In the genomic region with DNA sequence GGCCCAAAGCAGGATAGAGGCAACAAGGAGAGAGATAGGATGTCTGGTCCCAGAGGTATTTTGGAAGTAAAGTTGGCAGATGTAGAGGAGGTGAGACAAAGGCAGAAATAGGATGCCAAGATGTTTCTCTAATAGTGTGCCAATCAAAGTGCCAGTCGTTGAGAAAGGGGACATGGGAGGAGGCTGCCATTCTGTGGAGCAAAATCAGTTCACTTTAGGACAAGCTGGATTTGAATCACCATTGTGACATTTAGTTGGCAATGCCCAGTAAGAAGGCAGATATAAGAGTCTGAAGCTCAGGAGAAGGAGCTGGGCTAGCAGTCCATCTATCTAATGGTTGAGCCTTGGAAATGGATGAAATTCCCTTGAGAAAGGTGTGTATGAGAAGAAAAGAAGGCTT, we compare ENCODE assay signal across 23 cellular contexts. TPM values are rescaled to one million over a fixed set of nuclear protein-coding genes. Genes with fewer than 3 reads are reported as not detected.
DNase-seq lines count a peak whose midpoint lies in the region; ATAC-seq and TF ChIP-seq lines count a peak whose summit lies in the region.
"Had no signal": no experiment of that assay in that cellular context is flagged by ENCODE, and none has a peak within 500 bp of the region (broad histone marks: within the 10 kb centered on the region; RNA-seq: fewer than 3 reads in every experiment).

No MANE protein-coding gene starts in this region.

- H3K27me3 Mint-ChIP-seq in natural killer cell (ENCODE audit: low read depth in 2 of 2) (no peaks in the 10 kb centered on the region), immature natural killer cell (ENCODE audit: low read depth in 3 of 3) (peaks cover 0 to 1% (median 0%) of the 10 kb centered on the region in 3 donors)
- H3K27me3 Mint-ChIP-seq in natural killer cell treated with Interleukin-12 subunit alpha and Interleukin-12 subunit beta and Interleukin-15 and Interleukin-18, amount 100 ng/mL, for 72 hours: no peaks in the 10 kb centered on the region
- peaks cover 7% of the 10 kb centered on the region for H3K27me3 Mint-ChIP-seq in activated T-cell treated with anti-CD3 and anti-CD28 coated beads, Interleukin-2, amount 50 U/mL, for 72 hours (ENCODE audit: low read depth)
- H3K27me3 Mint-ChIP-seq: CD4-positive, alpha-beta T cell; CD8-positive, alpha-beta memory T cell had no signal

- H3K4me3 Mint-ChIP-seq in natural killer cell (no peak overlapping the region), immature natural killer cell (no peak overlapping the region)
- H3K4me3 Mint-ChIP-seq in natural killer cell treated with Interleukin-12 subunit alpha and Interleukin-12 subunit beta and Interleukin-15 and Interleukin-18, amount 100 ng/mL, for 72 hours: no peak overlapping the region
- H3K4me3 Mint-ChIP-seq in activated T-cell treated with anti-CD3 and anti-CD28 coated beads, Interleukin-2, amount 50 U/mL, for 72 hours: no peak overlapping the region
- H3K4me3 Mint-ChIP-seq: CD14-positive monocyte; CD4-positive, alpha-beta T cell; CD8-positive, alpha-beta memory T cell had no signal

- H3K36me3 Mint-ChIP-seq in natural killer cell (peaks cover 17% of the 10 kb centered on the region), immature natural killer cell (peaks cover 53 to 75% (median 65%) of the 10 kb centered on the region in 3 donors)
- peaks cover 14% of the 10 kb centered on the region for H3K36me3 Mint-ChIP-seq in natural killer cell treated with Interleukin-12 subunit alpha and Interleukin-12 subunit beta and Interleukin-15 and Interleukin-18, amount 100 ng/mL, for 72 hours
- no peaks in the 10 kb centered on the region for H3K36me3 Mint-ChIP-seq in activated T-cell treated with anti-CD3 and anti-CD28 coated beads, Interleukin-2, amount 50 U/mL, for 72 hours (ENCODE audit: insufficient read depth in 2 of 2)

- H4K8ac ChIP-seq in mesenchymal stem cell (ENCODE audit: low read length): no peak overlapping the region

- H3K4me2 ChIP-seq in mesenchymal stem cell (ENCODE audit: low read length, poor library complexity, severe bottlenecking): no peak overlapping the region
- H3K4me2 ChIP-seq: A549 had no signal

- no peak overlapping the region for H2BK120ac ChIP-seq in mesenchymal stem cell (ENCODE audit: low read depth, low read length)

- no peak overlapping the region for H3K18ac ChIP-seq in mesenchymal stem cell (ENCODE audit: low read depth in 1 of 2, low read length in 2 of 2)

- H4K91ac ChIP-seq in mesenchymal stem cell (ENCODE audit: low read length): no peak overlapping the region

- H3K23ac ChIP-seq in mesenchymal stem cell (ENCODE audit: low read length in 2 of 2): no peak overlapping the region

- H3K4me1 Mint-ChIP-seq in natural killer cell (peaks cover 47 to 52% of the 10 kb centered on the region in 2 donors), immature natural killer cell (peaks cover 39 to 43% of the 10 kb centered on the region in 2 donors)
- peaks cover 30 to 35% of the 10 kb centered on the region in 2 donors for H3K4me1 Mint-ChIP-seq in natural killer cell treated with Interleukin-12 subunit alpha and Interleukin-12 subunit beta and Interleukin-15 and Interleukin-18, amount 100 ng/mL, for 72 hours (ENCODE audit: low read depth in 2 of 2)
- no peaks in the 10 kb centered on the region for H3K4me1 Mint-ChIP-seq in activated T-cell treated with anti-CD3 and anti-CD28 coated beads, Interleukin-2, amount 50 U/mL, for 72 hours (ENCODE audit: low read depth)

- no peak overlapping the region for H2BK15ac ChIP-seq in mesenchymal stem cell (ENCODE audit: low read depth, poor library complexity, severe bottlenecking)

- no peak for TF ChIP-seq CTCF in natural killer cell (IDR thresholded peaks at IDR 0.05)
- no peak for TF ChIP-seq CTCF in psoas muscle (IDR thresholded peaks at IDR 0.05)

- no peak overlapping the region for H2AK5ac ChIP-seq in mesenchymal stem cell (ENCODE audit: low read length, severe bottlenecking)

- no peak overlapping the region for H3K14ac ChIP-seq in mesenchymal stem cell (ENCODE audit: low read length in 2 of 2)

- no peak overlapping the region for H2AFZ ChIP-seq in mesenchymal stem cell (ENCODE audit: low read depth, low read length)
- H2AFZ ChIP-seq: GM23248 had no signal

- H3K4me1 ChIP-seq in psoas muscle (peaks cover 1% of the 10 kb centered on the region), mesenchymal stem cell (ENCODE audit: control insufficient read depth, insufficient read depth, low read depth, low read length) (no peaks in the 10 kb centered on the region)
- H3K4me1 ChIP-seq: A549, BE2C had no signal

- intact Hi-C loops in natural killer cell (cut with micrococcal nuclease): no loop called here
- intact Hi-C loops in psoas muscle (cut with DNase I): no loop called here

- no peak overlapping the region for H2BK12ac ChIP-seq in mesenchymal stem cell (ENCODE audit: low read length in 2 of 2)

- peak overlapping the region; percentile 10 to 47 for H3K27ac Mint-ChIP-seq in natural killer cell
- H3K27ac Mint-ChIP-seq in natural killer cell treated with Interleukin-12 subunit alpha and Interleukin-12 subunit beta and Interleukin-15 and Interleukin-18, amount 100 ng/mL, for 72 hours: peak overlapping the region in 1 of 2 donors; percentile 2
- peak overlapping the region; percentile 27 to 82 (median 50) for H3K27ac Mint-ChIP-seq in immature natural killer cell
- H3K27ac Mint-ChIP-seq in activated T-cell treated with anti-CD3 and anti-CD28 coated beads, Interleukin-2, amount 50 U/mL, for 72 hours: no peak overlapping the region
- H3K27ac Mint-ChIP-seq: CD14-positive monocyte; CD4-positive, alpha-beta T cell had no signal

- H3K4me3 ChIP-seq in psoas muscle (no peak overlapping the region), mesenchymal stem cell (ENCODE audit: insufficient read depth in 1 of 2, low read depth in 1 of 2, low read length in 2 of 2) (no peak overlapping the region)
- H3K4me3 ChIP-seq: A549; BLaER1 treated with 17β-estradiol and CSF1 and Interleukin-3, amounts not matched to agents 10 nM and 100 nM; GM12878; GM23248 had no signal

- no peaks in the 10 kb centered on the region for H3K9me3 ChIP-seq in psoas muscle
- no peaks in the 10 kb centered on the region for H3K9me3 ChIP-seq in mesenchymal stem cell (ENCODE audit: control insufficient read depth, low read length)
- H3K9me3 ChIP-seq: A549, BE2C had no signal

- WGBS in psoas muscle, 3 donors: 22 to 42% (median 30%) methylated on average over 1 of the region's 1 CpG
- 88% methylated on average over 1 of the region's 1 CpG for WGBS in mesenchymal stem cell

- no peak overlapping the region for H2BK5ac ChIP-seq in mesenchymal stem cell (ENCODE audit: low read depth, low read length, poor library complexity, severe bottlenecking)

- H3K27me3 ChIP-seq in psoas muscle (ENCODE audit: insufficient read depth in 3 of 3, low read length in 2 of 3) (no peaks in the 10 kb centered on the region), mesenchymal stem cell (ENCODE audit: control insufficient read depth in 1 of 2, insufficient read depth in 1 of 2, low read length in 2 of 2) (peaks cover 0 to 4% of the 10 kb centered on the region in 2 experiments)
- H3K27me3 ChIP-seq: BE2C; BLaER1 treated with 17β-estradiol and CSF1 and Interleukin-3, amounts not matched to agents 10 nM and 100 nM had no signal

- DNase-seq in natural killer cell (no peak), immature natural killer cell (no peak), psoas muscle (no peak), mesenchymal stem cell (no peak)
- no peak for DNase-seq in natural killer cell treated with Interleukin-12 subunit alpha and Interleukin-12 subunit beta and Interleukin-15 and Interleukin-18, amount 100 ng/mL, for 72 hours (ENCODE audit: low spot score)
- DNase-seq in activated T-cell treated with anti-CD3 and anti-CD28 coated beads, Interleukin-2, amount 50 U/mL, for 72 hours: no peak
- DNase-seq: 8988T; ACHN; BE2C; CD4-positive, alpha-beta T cell; CD8-positive, alpha-beta memory T cell; DMS 273 treated with DMSO at 0.1 percent for 48 hours; DMS79; EL; GDM1; GM23248; H7; HCEC 1CT had no signal

- H3K9me3 Mint-ChIP-seq in natural killer cell (no peaks in the 10 kb centered on the region), immature natural killer cell (no peaks in the 10 kb centered on the region)
- peaks cover 4% of the 10 kb centered on the region for H3K9me3 Mint-ChIP-seq in natural killer cell treated with Interleukin-12 subunit alpha and Interleukin-12 subunit beta and Interleukin-15 and Interleukin-18, amount 100 ng/mL, for 72 hours
- peaks cover 0 to 2% of the 10 kb centered on the region in 2 donors for H3K9me3 Mint-ChIP-seq in activated T-cell treated with anti-CD3 and anti-CD28 coated beads, Interleukin-2, amount 50 U/mL, for 72 hours
- H3K9me3 Mint-ChIP-seq: CD4-positive, alpha-beta T cell; CD8-positive, alpha-beta memory T cell had no signal

- H3K36me3 ChIP-seq in psoas muscle (ENCODE audit: insufficient read depth in 1 of 2, low read depth in 1 of 2) (no peaks in the 10 kb centered on the region), mesenchymal stem cell (ENCODE audit: control insufficient read depth in 1 of 2, insufficient read depth in 2 of 2, low read depth in 1 of 2, low read length in 2 of 2) (no peaks in the 10 kb centered on the region)
- H3K36me3 ChIP-seq: BE2C; BLaER1 treated with 17β-estradiol and CSF1 and Interleukin-3, amounts not matched to agents 10 nM and 100 nM had no signal

- H3K4ac ChIP-seq in mesenchymal stem cell (ENCODE audit: low read depth in 1 of 2, low read length in 2 of 2): no peak overlapping the region

- H3K9ac ChIP-seq in mesenchymal stem cell (ENCODE audit: low read length): no peak overlapping the region
- H3K9ac ChIP-seq: BLaER1 treated with 17β-estradiol and CSF1 and Interleukin-3, amounts not matched to agents 10 nM and 100 nM; GM23248 had no signal

- H3K27ac ChIP-seq in psoas muscle: no peak overlapping the region
- H3K27ac ChIP-seq in mesenchymal stem cell (ENCODE audit: low read length, poor library complexity, severe bottlenecking): no peak overlapping the region
- H3K27ac ChIP-seq: A549; BLaER1 treated with 17β-estradiol and CSF1 and Interleukin-3, amounts not matched to agents 10 nM and 100 nM; GM23248 had no signal

- no peaks in the 10 kb centered on the region for H3K79me1 ChIP-seq in mesenchymal stem cell (replicated peaks; ENCODE audit: low read length, poor library complexity, severe bottlenecking)

- ATAC-seq in natural killer cell (no peak), psoas muscle (peak in 3 of 4 donors; percentile 50 to 69 (median 61)), HG02970 (IDR thresholded peaks at IDR 0.05; ENCODE audit: low FRiP score, unreplicated experiment) (no peak)
- no peak for ATAC-seq in natural killer cell treated with Interleukin-12 subunit alpha and Interleukin-12 subunit beta and Interleukin-15 and Interleukin-18, amount 100 ng/mL, for 72 hours
- no peak for ATAC-seq in activated T-cell treated with anti-CD3 and anti-CD28 coated beads, Interleukin-2, amount 50 U/mL, for 72 hours (replicated peaks in 1 of 2)
- ATAC-seq: A549, GM12878 had no signal

RNA-seq across cellular contexts. Expression of a gene that starts 53.8 kb away (rescaled TPM):
- 10 to 100 TPM; 47.1 to 78.9 (median 60.7) TPM for total RNA-seq in natural killer cell
- 1 to 10 TPM; 3.8 to 4.4 TPM for total RNA-seq in natural killer cell treated with Interleukin-12 subunit alpha and Interleukin-12 subunit beta and Interleukin-15 and Interleukin-18, amount 100 ng/mL, for 72 hours
- polyA plus RNA-seq in immature natural killer cell: 10 to 100 TPM; 34.4 to 65.2 (median 54.1) TPM
- total RNA-seq in psoas muscle: 10 to 100 TPM in 1 of 4 donors, 1 to 10 TPM in 3; 4.8 to 11.1 (median 7.9) TPM
- polyA plus RNA-seq in psoas muscle: 1 to 10 TPM; 1.3 to 5.6 (median 3.0) TPM
- polyA plus RNA-seq in mesenchymal stem cell (2013, experiment 1 of 2): 0.87 TPM
- 0.89 TPM for polyA plus RNA-seq in mesenchymal stem cell (2013, experiment 2 of 2)
- total RNA-seq in activated T-cell treated with anti-CD3 and anti-CD28 coated beads, Interleukin-2, amount 50 U/mL, for 72 hours: 1 to 10 TPM in 1 of 2 donors, under 1 TPM in 1; 0.60 to 1.8 TPM

Comparison
In these comparisons a context has a peak if more than half of its experiments do, and no peak if none do; other contexts are left out.
1. ATAC-seq: peak in psoas muscle (3 of 4); none in natural killer cell (0 of 3), natural killer cell treated with Interleukin-12 subunit alpha and Interleukin-12 subunit beta and Interleukin-15 and Interleukin-18, amount 100 ng/mL, for 72 hours (0 of 2), activated T-cell treated with anti-CD3 and anti-CD28 coated beads, Interleukin-2, amount 50 U/mL, for 72 hours (0 of 2) and HG02970 (single experiment).